ENCODE assay signal across 19 cellular contexts in genomic region chr21:46483300-46484295, GRCh38. TPM values are rescaled to one million over a fixed set of nuclear protein-coding genes. Genes with fewer than 3 reads are reported as not detected.
DNase-seq lines count a peak whose midpoint lies in the region; ATAC-seq and TF ChIP-seq lines count a peak whose summit lies in the region.
"Had no signal": no experiment of that assay in that cellular context is flagged by ENCODE, and none has a peak within 500 bp of the region (broad histone marks: within the 10 kb centered on the region; RNA-seq: fewer than 3 reads in every experiment).

No MANE protein-coding gene starts in this region.

- H3K4me1 ChIP-seq in GM23338 (ENCODE audit: insufficient read depth), result no peaks in the 10 kb centered on the region
- no peaks in the 10 kb centered on the region for H3K4me1 ChIP-seq in foreskin keratinocyte

- peaks cover 24% of the 10 kb centered on the region; the same call in 1 of the 2 replicates for H3K79me2 ChIP-seq in GM23338 (replicated peaks; ENCODE audit: insufficient read depth)

- no peaks in the 10 kb centered on the region for H3K27me3 Mint-ChIP-seq in activated CD4-positive, alpha-beta T cell treated with anti-CD3 and anti-CD28 coated beads, Interleukin-2, amount 10 ng/mL, durations not matched to agents 7 days and 5 days
- H3K27me3 Mint-ChIP-seq in GM23338 (ENCODE audit: insufficient read depth, low read depth, poor library complexity), result peaks cover 2% of the 10 kb centered on the region
- no peaks in the 10 kb centered on the region for H3K27me3 Mint-ChIP-seq in chondrocyte (ENCODE audit: low read depth)
- peaks cover 3% of the 10 kb centered on the region for H3K27me3 Mint-ChIP-seq in nephron progenitor cell (ENCODE audit: low read depth, poor library complexity)
- H3K27me3 Mint-ChIP-seq in endothelial cell (ENCODE audit: unreplicated experiment), result peaks cover 5% of the 10 kb centered on the region
- H3K27me3 Mint-ChIP-seq: activated B cell treated with CpG ODN at 0.5 μM for 24 hours had no signal

- no peaks in the 10 kb centered on the region for H3K9me3 Mint-ChIP-seq in activated CD4-positive, alpha-beta T cell treated with anti-CD3 and anti-CD28 coated beads, Interleukin-2, amount 10 ng/mL, durations not matched to agents 7 days and 5 days
- H3K9me3 Mint-ChIP-seq in GM23338, result no peaks in the 10 kb centered on the region
- H3K9me3 Mint-ChIP-seq in chondrocyte (ENCODE audit: low read depth), result no peaks in the 10 kb centered on the region
- no peaks in the 10 kb centered on the region for H3K9me3 Mint-ChIP-seq in nephron progenitor cell
- H3K9me3 Mint-ChIP-seq in endothelial cell (ENCODE audit: unreplicated experiment), result no peaks in the 10 kb centered on the region
- H3K9me3 Mint-ChIP-seq: activated B cell treated with CpG ODN at 0.5 μM for 24 hours; activated T-helper 1 cell treated with anti-CD3 and anti-CD28 coated beads, Interleukin-12 subunit alpha, Interleukin-12 subunit beta, Interleukin-2, Interleukin-4 antibody, amounts not matched to agents 30 ng/mL and 10 ng/mL and 1 ng/mL, durations not matched to agents 14 hours and 24 hours and 36 hours had no signal

- no peak overlapping the region for H2AFZ ChIP-seq in GM23338

- CTCF ChIA-PET in activated CD4-positive, alpha-beta T cell treated with anti-CD3 and anti-CD28 coated beads, Interleukin-2, amount 10 ng/mL, durations not matched to agents 7 days and 5 days (lab: Charles Lee), result interaction anchor here (0.5 kb wide), 1 partner anchor 603 kb away, joined by 3 read pairs; no protein-coding TSS in a partner anchor

- H3K36me3 ChIP-seq in GM23338 (ENCODE audit: insufficient read depth), result 0 out of 2 replicates have a peak, but pooled peaks cover 5% of the 10 kb centered on the region
- H3K36me3 ChIP-seq: thoracic aorta had no signal

- no peak for DNase-seq in activated CD4-positive, alpha-beta T cell treated with anti-CD3 and anti-CD28 coated beads, Interleukin-2, amount 10 ng/mL, durations not matched to agents 7 days and 5 days
- no peak for DNase-seq in activated CD4-positive, alpha-beta T cell treated with anti-CD3 and anti-CD28 coated beads for 1 hour
- DNase-seq in GM23338 (ENCODE audit: low spot score) (no peak), chondrocyte (ENCODE audit: low spot score) (no peak), nephron progenitor cell (no peak), NCI-H128 (lab: John Stamatoyannopoulos, UW; ENCODE audit: unreplicated experiment) (no peak), endothelial cell (ENCODE audit: low spot score) (no peak), foreskin keratinocyte (no peak)
- DNase-seq: activated B cell treated with CpG ODN at 0.5 μM for 24 hours; anterior cingulate cortex; hypothalamus; NCI-H187; NCI-H69; psoas muscle; stimulated activated CD4-positive, alpha-beta T cell treated with anti-CD3 and anti-CD28 coated beads, Interleukin-15, amount 100 ng/mL, for 24 hours had no signal

- H3K4me2 ChIP-seq in GM23338, result no peak overlapping the region

- POLR2A ChIA-PET in activated CD4-positive, alpha-beta T cell treated with anti-CD3 and anti-CD28 coated beads, Interleukin-2, amount 10 ng/mL, durations not matched to agents 7 days and 5 days (lab: Charles Lee), result no interaction called here

- no peak overlapping the region for H3K4me3 Mint-ChIP-seq in activated CD4-positive, alpha-beta T cell treated with anti-CD3 and anti-CD28 coated beads, Interleukin-2, amount 10 ng/mL, durations not matched to agents 7 days and 5 days
- no peak overlapping the region for H3K4me3 Mint-ChIP-seq in GM23338
- no peak overlapping the region for H3K4me3 Mint-ChIP-seq in chondrocyte (ENCODE audit: unreplicated experiment)
- no peak overlapping the region for H3K4me3 Mint-ChIP-seq in nephron progenitor cell
- no peak overlapping the region for H3K4me3 Mint-ChIP-seq in endothelial cell (ENCODE audit: unreplicated experiment)
- H3K4me3 Mint-ChIP-seq: activated B cell treated with CpG ODN at 0.5 μM for 24 hours; activated T-helper 1 cell treated with anti-CD3 and anti-CD28 coated beads, Interleukin-12 subunit alpha, Interleukin-12 subunit beta, Interleukin-2, Interleukin-4 antibody, amounts not matched to agents 30 ng/mL and 10 ng/mL and 1 ng/mL, durations not matched to agents 14 hours and 24 hours and 36 hours had no signal

- H3K36me3 Mint-ChIP-seq in activated CD4-positive, alpha-beta T cell treated with anti-CD3 and anti-CD28 coated beads, Interleukin-2, amount 10 ng/mL, durations not matched to agents 7 days and 5 days (ENCODE audit: low read depth), result peaks cover 38% of the 10 kb centered on the region
- H3K36me3 Mint-ChIP-seq in GM23338 (ENCODE audit: low read depth), result no peaks in the 10 kb centered on the region; the same call in 2 of the 3 replicates
- peaks cover 9% of the 10 kb centered on the region for H3K36me3 Mint-ChIP-seq in chondrocyte (ENCODE audit: low read depth)
- peaks cover 32% of the 10 kb centered on the region for H3K36me3 Mint-ChIP-seq in nephron progenitor cell (ENCODE audit: low read depth)
- peaks cover 8% of the 10 kb centered on the region for H3K36me3 Mint-ChIP-seq in endothelial cell (ENCODE audit: low read depth, unreplicated experiment)

- H3K4me3 ChIP-seq in GM23338, result no peak overlapping the region
- H3K4me3 ChIP-seq: esophagus muscularis mucosa, psoas muscle, thoracic aorta had no signal

- H3F3A ChIP-seq in GM23338 (replicated peaks; ENCODE audit: low read depth), result no peaks in the 10 kb centered on the region

- TF ChIP-seq CTCF in GM23338 (conservative IDR thresholded peaks at IDR 0.05; ENCODE audit: low read depth in 2 of 2), result no peak
- TF ChIP-seq CTCF in chondrocyte (IDR thresholded peaks at IDR 0.05), result no peak
- TF ChIP-seq CTCF in nephron progenitor cell (IDR thresholded peaks at IDR 0.05), result no peak
- no peak for TF ChIP-seq CTCF in endothelial cell (IDR thresholded peaks at IDR 0.05; ENCODE audit: unreplicated experiment)
- no peak for TF ChIP-seq CTCF in foreskin keratinocyte (conservative IDR thresholded peaks at IDR 0.05)

- H3K27ac Mint-ChIP-seq in activated CD4-positive, alpha-beta T cell treated with anti-CD3 and anti-CD28 coated beads, Interleukin-2, amount 10 ng/mL, durations not matched to agents 7 days and 5 days, result peak overlapping the region; percentile 10
- H3K27ac Mint-ChIP-seq in GM23338 (no peak overlapping the region), chondrocyte (ENCODE audit: unreplicated experiment) (peak overlapping the region; percentile 4), nephron progenitor cell (peak overlapping the region; percentile 26), endothelial cell (ENCODE audit: unreplicated experiment) (no peak overlapping the region)
- H3K27ac Mint-ChIP-seq: activated B cell treated with CpG ODN at 0.5 μM for 24 hours; activated T-helper 1 cell treated with anti-CD3 and anti-CD28 coated beads, Interleukin-12 subunit alpha, Interleukin-12 subunit beta, Interleukin-2, Interleukin-4 antibody, amounts not matched to agents 30 ng/mL and 10 ng/mL and 1 ng/mL, durations not matched to agents 14 hours and 24 hours and 36 hours had no signal

- H3K27ac ChIP-seq in GM23338 (ENCODE audit: low read depth) (no peak overlapping the region), foreskin keratinocyte (no peak overlapping the region)
- H3K27ac ChIP-seq: esophagus muscularis mucosa, psoas muscle, thoracic aorta had no signal

- H3K4me1 Mint-ChIP-seq in activated CD4-positive, alpha-beta T cell treated with anti-CD3 and anti-CD28 coated beads, Interleukin-2, amount 10 ng/mL, durations not matched to agents 7 days and 5 days, result peaks cover 12% of the 10 kb centered on the region
- H3K4me1 Mint-ChIP-seq in GM23338, result no peaks in the 10 kb centered on the region
- peaks cover 13% of the 10 kb centered on the region for H3K4me1 Mint-ChIP-seq in chondrocyte (ENCODE audit: low read depth)
- H3K4me1 Mint-ChIP-seq in nephron progenitor cell, result peaks cover 17% of the 10 kb centered on the region
- peaks cover 6% of the 10 kb centered on the region for H3K4me1 Mint-ChIP-seq in endothelial cell (ENCODE audit: unreplicated experiment)
- H3K4me1 Mint-ChIP-seq: activated B cell treated with CpG ODN at 0.5 μM for 24 hours had no signal

- ATAC-seq in GM23338, result peak; percentile 56; the same call in 2 of the 3 replicates
- ATAC-seq in foreskin keratinocyte, result no peak
- ATAC-seq: Panc1 had no signal

- H4K20me1 ChIP-seq in GM23338 (replicated peaks; ENCODE audit: insufficient read depth), result peaks cover 18% of the 10 kb centered on the region; the same call in 1 of the 2 replicates

- H3K27me3 ChIP-seq in GM23338 (ENCODE audit: insufficient read depth) (no peaks in the 10 kb centered on the region), foreskin keratinocyte (no peaks in the 10 kb centered on the region)
- H3K27me3 ChIP-seq: esophagus muscularis mucosa had no signal

- no peaks in the 10 kb centered on the region for H3K9me2 ChIP-seq in GM23338 (ENCODE audit: insufficient read depth)

TF ChIP-seq in GM23338, 12 proteins besides CTCF, POLR2A, EP300 and RAD21 (continues in another document):
- TF ChIP-seq POLR2AphosphoS5 (IDR thresholded peaks at IDR 0.05; ENCODE audit: low read depth), result no peak
- TF ChIP-seq EZH2phosphoT487 (IDR thresholded peaks at IDR 0.05; ENCODE audit: unreplicated experiment), result no peak

RNA-seq across cellular contexts. Expression of gene DIP2A, which starts 24.9 kb away (rescaled TPM):
- 10 to 100 TPM; 57.6 to 62.1 TPM for total RNA-seq in activated CD4-positive, alpha-beta T cell treated with anti-CD3 and anti-CD28 coated beads, Interleukin-2, amount 10 ng/mL, durations not matched to agents 7 days and 5 days
- total RNA-seq in GM23338 (2014; rRNA removed; shearing (Covaris generic)), result 34.4 and 36.3 TPM in 2 replicates
- polyA plus RNA-seq in GM23338 (2016; fragmentation: Nextera tagmentation; extraction: Ambion mirVana) (15.9 and 18.5 TPM in 2 replicates), foreskin keratinocyte (9.7 and 10.8 TPM in 2 replicates)
- total RNA-seq in chondrocyte (27.9 to 37.0 TPM (median 30.3 TPM) in 3 replicates), endothelial cell (ENCODE audit: unreplicated experiment) (80.2 TPM), foreskin keratinocyte (30.6 and 32.0 TPM in 2 replicates)

Comparison
In these comparisons a context has a peak if more than half of its experiments do, and no peak if none do; other contexts are left out.
1. H3K27ac Mint-ChIP-seq: peak in activated CD4-positive, alpha-beta T cell treated with anti-CD3 and anti-CD28 coated beads, Interleukin-2, amount 10 ng/mL, durations not matched to agents 7 days and 5 days (single experiment), chondrocyte (single experiment) and nephron progenitor cell (single experiment); none in GM23338 (single experiment) and endothelial cell (single experiment).